Comparison of ENCODE assay signal across 13 cellular contexts in genomic region chr10:46220872-46221538, GRCh38.
DNase-seq lines count a peak whose midpoint lies in the region; TF ChIP-seq lines count a peak whose summit lies in the region.
"Had no signal": no experiment of that assay in that cellular context is flagged by ENCODE, and none has a peak within 500 bp of the region (broad histone marks: within the 10 kb centered on the region; RNA-seq: fewer than 3 reads in every experiment).

No MANE protein-coding gene starts in this region.

- H3K36me3 ChIP-seq in GM23248 (ENCODE audit: low read depth) (no peaks in the 10 kb centered on the region), neuronal stem cell (replicated peaks in 1 of 2; ENCODE audit: control insufficient read depth in 2 of 2, insufficient read depth in 2 of 2, low read length in 2 of 2) (no peaks in the 10 kb centered on the region)
- H3K36me3 ChIP-seq: prostate gland had no signal

- no peak overlapping the region for H3K27ac Mint-ChIP-seq in activated CD4-positive, alpha-beta T cell treated with anti-CD3 and anti-CD28 coated beads, Interleukin-2, amount 10 ng/mL, durations not matched to agents 24 days and 14 days
- H3K27ac Mint-ChIP-seq in chondrocyte (ENCODE audit: unreplicated experiment) = no peak overlapping the region
- H3K27ac Mint-ChIP-seq: activated naive CD8-positive, alpha-beta T cell had no signal

- H2AFZ ChIP-seq in GM23248 (no peak overlapping the region), neuronal stem cell (ENCODE audit: low read length) (no peak overlapping the region)

- H3K27ac ChIP-seq in GM23248 (no peak overlapping the region), neuronal stem cell (replicated peaks; ENCODE audit: low read length) (no peak overlapping the region)
- H3K27ac ChIP-seq: prostate gland had no signal

- no peak overlapping the region for H2BK120ac ChIP-seq in neuronal stem cell (ENCODE audit: low read depth, low read length)

- no peaks in the 10 kb centered on the region for H3K27me3 Mint-ChIP-seq in activated CD4-positive, alpha-beta T cell treated with anti-CD3 and anti-CD28 coated beads, Interleukin-2, amount 10 ng/mL, durations not matched to agents 24 days and 14 days
- peaks cover 26% of the 10 kb centered on the region for H3K27me3 Mint-ChIP-seq in chondrocyte (ENCODE audit: low read depth)
- H3K27me3 Mint-ChIP-seq: activated naive CD8-positive, alpha-beta T cell had no signal

- in situ Hi-C loops in GM23248 (cut with MboI) (no loop called here), ACHN (cut with HindIII; ENCODE audit: low pct_ligation_motif_present, low pct_unique_long_range_greater_than_20kb, low sequenced_read_pairs) (no loop called here)

- H3K4me2 ChIP-seq in GM23248 (ENCODE audit: unreplicated experiment) = no peak overlapping the region
- H3K4me2 ChIP-seq in neuronal stem cell (ENCODE audit: insufficient read depth, low read length, poor library complexity, severe bottlenecking) = no peak overlapping the region

- H2BK15ac ChIP-seq in neuronal stem cell (ENCODE audit: low read length) = no peak overlapping the region

- WGBS in GM23248 (ENCODE audit: low coverage in 1 of 2, low lambda C conversion rate in 2 of 2, missing lambda C conversion rate in 2 of 2), 2 experiments = 52 to 59% methylated on average over 9 of the region's 9 CpGs
- WGBS in neuronal stem cell (ENCODE audit: extremely low coverage in 2 of 2, insufficient read length in 2 of 2, insufficient replicate concordance in 1 of 2), 2 donors = no CpG with 5 or more reads among the region's 9 CpGs

- no peak overlapping the region for H2BK5ac ChIP-seq in neuronal stem cell (ENCODE audit: low read length)

- H3K9me3 Mint-ChIP-seq in activated CD4-positive, alpha-beta T cell treated with anti-CD3 and anti-CD28 coated beads, Interleukin-2, amount 10 ng/mL, durations not matched to agents 24 days and 14 days = no peaks in the 10 kb centered on the region
- no peaks in the 10 kb centered on the region for H3K9me3 Mint-ChIP-seq in chondrocyte (ENCODE audit: low read depth)

- no peaks in the 10 kb centered on the region for H3K9me2 ChIP-seq in GM23248 (ENCODE audit: insufficient read depth)

- peak overlapping the region; percentile 66 for H3K18ac ChIP-seq in neuronal stem cell (ENCODE audit: low read length)

- no peak overlapping the region for H2AK5ac ChIP-seq in neuronal stem cell (ENCODE audit: low read depth, low read length)

- H3K9ac ChIP-seq in GM23248 = no peak overlapping the region
- peak overlapping the region; percentile 75 for H3K9ac ChIP-seq in neuronal stem cell (ENCODE audit: low read depth, low read length, poor library complexity)

- H2BK12ac ChIP-seq in neuronal stem cell (ENCODE audit: low read length) = no peak overlapping the region

- intact Hi-C loops in activated CD4-positive, alpha-beta T cell treated with anti-CD3 and anti-CD28 coated beads, Interleukin-2, amount 10 ng/mL, durations not matched to agents 24 days and 14 days (cut with micrococcal nuclease) = no loop called here

- no peak overlapping the region for H3K23ac ChIP-seq in neuronal stem cell (ENCODE audit: low read depth, low read length, poor library complexity)

- H3K4me3 ChIP-seq in GM23248 (no peak overlapping the region), neuronal stem cell (ENCODE audit: low read length in 2 of 2) (peak overlapping the region in 1 of 2 donors; percentile 51)
- H3K4me3 ChIP-seq: prostate gland had no signal

- H3F3A ChIP-seq in GM23248 (ENCODE audit: insufficient read depth) = no peaks in the 10 kb centered on the region

- peaks cover 35% of the 10 kb centered on the region for H3K36me3 Mint-ChIP-seq in activated CD4-positive, alpha-beta T cell treated with anti-CD3 and anti-CD28 coated beads, Interleukin-2, amount 10 ng/mL, durations not matched to agents 24 days and 14 days (ENCODE audit: low read depth)
- no peaks in the 10 kb centered on the region for H3K36me3 Mint-ChIP-seq in chondrocyte (ENCODE audit: low read depth)

- no peaks in the 10 kb centered on the region for H3K79me1 ChIP-seq in neuronal stem cell (ENCODE audit: low read depth, low read length)

- TF ChIP-seq CTCF in chondrocyte (IDR thresholded peaks at IDR 0.05) = peak; percentile 44

- no peak overlapping the region for H3K4me3 Mint-ChIP-seq in activated CD4-positive, alpha-beta T cell treated with anti-CD3 and anti-CD28 coated beads, Interleukin-2, amount 10 ng/mL, durations not matched to agents 24 days and 14 days
- no peak overlapping the region for H3K4me3 Mint-ChIP-seq in chondrocyte (ENCODE audit: unreplicated experiment)
- H3K4me3 Mint-ChIP-seq: activated naive CD8-positive, alpha-beta T cell had no signal

- no peak overlapping the region for H4K91ac ChIP-seq in neuronal stem cell (ENCODE audit: low read depth, low read length, poor library complexity)

- DNase-seq in activated CD4-positive, alpha-beta T cell treated with anti-CD3 and anti-CD28 coated beads, Interleukin-2, amount 10 ng/mL, durations not matched to agents 24 days and 14 days = peak; percentile 50
- no peak for DNase-seq in activated CD4-positive, alpha-beta T cell treated with anti-CD3 and anti-CD28 coated beads, Interleukin-2, amount 50 U/mL, for 48 hours
- peak; percentile 20 for DNase-seq in GM23248
- peak; percentile 73 for DNase-seq in chondrocyte (ENCODE audit: low spot score)
- DNase-seq in neuronal stem cell (ENCODE audit: low spot score) = no peak
- no peak for DNase-seq in HPDE6-E6E7 (ENCODE audit: extremely low spot score)
- no peak for DNase-seq in ACHN
- no peak for DNase-seq in stimulated activated CD4-positive, alpha-beta T cell treated with anti-CD3 and anti-CD28 coated beads, Interleukin-4, amount 100 ng/mL, for 24 hours
- DNase-seq: activated CD4-positive, alpha-beta T cell treated with anti-CD3 and anti-CD28 coated beads for 48 hours; midbrain; NCI-H2081 treated with DMSO at 0.1 percent for 48 hours had no signal

- no peaks in the 10 kb centered on the region for H3K79me2 ChIP-seq in GM23248 (ENCODE audit: insufficient read depth)

- H3K4me1 ChIP-seq in GM23248 (ENCODE audit: insufficient read depth) (peaks cover 10% of the 10 kb centered on the region), neuronal stem cell (ENCODE audit: control insufficient read depth in 2 of 2, insufficient read depth in 1 of 2, low read depth in 1 of 2, low read length in 2 of 2) (peaks cover 0 to 1% of the 10 kb centered on the region in 2 donors)
- H3K4me1 ChIP-seq: prostate gland had no signal

- H3K4me1 Mint-ChIP-seq in activated CD4-positive, alpha-beta T cell treated with anti-CD3 and anti-CD28 coated beads, Interleukin-2, amount 10 ng/mL, durations not matched to agents 24 days and 14 days = peaks cover 14% of the 10 kb centered on the region
- H3K4me1 Mint-ChIP-seq in chondrocyte (ENCODE audit: low read depth) = no peaks in the 10 kb centered on the region

- H3K14ac ChIP-seq in neuronal stem cell (ENCODE audit: low read length) = no peak overlapping the region

- peaks cover 7% of the 10 kb centered on the region for H3K27me3 ChIP-seq in GM23248 (replicated peaks; ENCODE audit: insufficient read depth)
- H3K27me3 ChIP-seq in neuronal stem cell (ENCODE audit: control insufficient read depth in 3 of 3, insufficient read depth in 3 of 3, low read depth in 1 of 3, low read length in 3 of 3) = no peaks in the 10 kb centered on the region

- no peak overlapping the region for H4K8ac ChIP-seq in neuronal stem cell (ENCODE audit: low read depth, low read length)

- H3K9me3 ChIP-seq in GM23248 (ENCODE audit: low read depth) = no peaks in the 10 kb centered on the region
- peaks cover 0 to 4% of the 10 kb centered on the region in 2 donors for H3K9me3 ChIP-seq in neuronal stem cell (replicated peaks in 1 of 2; ENCODE audit: control insufficient read depth in 2 of 2, insufficient read depth in 1 of 2, low read depth in 1 of 2, low read length in 2 of 2)
- H3K9me3 ChIP-seq: prostate gland had no signal

- no peak overlapping the region for H3K4ac ChIP-seq in neuronal stem cell (ENCODE audit: low read length)

- no peaks in the 10 kb centered on the region for H4K20me1 ChIP-seq in GM23248 (ENCODE audit: insufficient read depth)

Comparison
In these comparisons a context has a peak if more than half of its experiments do, and no peak if none do; other contexts are left out.
1. DNase-seq: peak in activated CD4-positive, alpha-beta T cell treated with anti-CD3 and anti-CD28 coated beads, Interleukin-2, amount 10 ng/mL, durations not matched to agents 24 days and 14 days (single experiment), GM23248 (single experiment) and chondrocyte (single experiment); none in activated CD4-positive, alpha-beta T cell treated with anti-CD3 and anti-CD28 coated beads, Interleukin-2, amount 50 U/mL, for 48 hours (0 of 2), neuronal stem cell (single experiment), HPDE6-E6E7 (single experiment), ACHN (single experiment) and stimulated activated CD4-positive, alpha-beta T cell treated with anti-CD3 and anti-CD28 coated beads, Interleukin-4, amount 100 ng/mL, for 24 hours (single experiment).